8 cellular contexts compared by ENCODE assay signal in genomic region chr14:102516531-102517411, GRCh38. TPM values are rescaled to one million over a fixed set of nuclear protein-coding genes. Genes with fewer than 3 reads are reported as not detected.
A peak's percentile ranks its signal among the peaks of the same experiment; 100 is the strongest.
DNase-seq lines count a peak whose midpoint lies in the region; ATAC-seq and TF ChIP-seq lines count a peak whose summit lies in the region.

No MANE protein-coding gene starts in this region.

- RAD21 ChIA-PET in HCT116 (lab: Charles Lee; ENCODE audit: low non-redundant PET in 1 of 2, low total read pairs in 2 of 2, uncharacterized antibody in 2 of 2, unreplicated experiment in 2 of 2): interaction anchor here (0.7 to 1.0 kb wide), 2 partner anchors 32 to 78 kb away, joined by 4 read pairs; no protein-coding TSS in a partner anchor

- H3K9ac ChIP-seq in HCT116 (ENCODE audit: low read length) (peak overlapping the region; percentile 20; the same call in 1 of the 2 replicates), OCI-LY1 (ENCODE audit: low read length) (peak overlapping the region; percentile 71)

- H3K9me2 ChIP-seq in HCT116 (ENCODE audit: insufficient read depth) (no peaks in the 10 kb centered on the region), OCI-LY1 (ENCODE audit: low read depth, low read length) (no peaks in the 10 kb centered on the region)

- no peaks in the 10 kb centered on the region for H3K9me3 Mint-ChIP-seq in activated T-helper 1 cell treated with anti-CD3 and anti-CD28 coated beads, Interleukin-12 subunit alpha, Interleukin-12 subunit beta, Interleukin-2, Interleukin-4 antibody, amounts not matched to agents 30 ng/mL and 10 ng/mL and 1 ng/mL, durations not matched to agents 14 hours and 24 hours and 36 hours

- POLR2A ChIA-PET in HCT116 (lab: Charles Lee): interaction anchor here (1.6 kb wide), 1 partner anchor 78 kb away, joined by 3 read pairs; no protein-coding TSS in a partner anchor

- H3K36me3 ChIP-seq in HCT116 (ENCODE audit: control insufficient read depth in 1 of 2, insufficient read depth in 2 of 2, low read length in 2 of 2): no peaks in the 10 kb centered on the region
- no peaks in the 10 kb centered on the region for H3K36me3 ChIP-seq in OCI-LY1 (ENCODE audit: insufficient read depth, low read length)
- no peaks in the 10 kb centered on the region for H3K36me3 ChIP-seq in neuron (ENCODE audit: insufficient read depth, low read length)
- no peaks in the 10 kb centered on the region for H3K36me3 ChIP-seq in transverse colon

- H3K9me3 ChIP-seq in HCT116 (ENCODE audit: control insufficient read depth in 1 of 2, insufficient read depth in 1 of 2, low read depth in 1 of 2, low read length in 2 of 2) (no peaks in the 10 kb centered on the region), OCI-LY1 (ENCODE audit: low read length) (no peaks in the 10 kb centered on the region), neuron (ENCODE audit: low read length) (no peaks in the 10 kb centered on the region), transverse colon (no peaks in the 10 kb centered on the region)

- peak in 2 of 3 experiments; percentile 60 to 68; a peak in 4 of 6 replicates for TF ChIP-seq CTCF in HCT116 (IDR thresholded peaks at IDR 0.05 in 2 of 3, conservative IDR thresholded peaks at IDR 0.05 in 1 of 3; ENCODE audit: borderline replicate concordance in 1 of 3, insufficient read depth in 1 of 3, low read depth in 2 of 3, low read length in 2 of 3)
- peak; percentile 38 for TF ChIP-seq CTCF in OCI-LY1 (IDR thresholded peaks at IDR 0.05; ENCODE audit: low read length)
- peak; percentile 57 for TF ChIP-seq CTCF in fibroblast of villous mesenchyme (IDR thresholded peaks at IDR 0.05; ENCODE audit: insufficient read depth, low read depth, low read length)
- peak; percentile 52 to 95 (median 78) for TF ChIP-seq CTCF in transverse colon (IDR thresholded peaks at IDR 0.05)

- ATAC-seq in HCT116: peak; percentile 87

- no peaks in the 10 kb centered on the region for H3F3A ChIP-seq in OCI-LY1 (ENCODE audit: insufficient read depth, low read length)

- H4K20me1 ChIP-seq in HCT116 (ENCODE audit: insufficient read depth): no peaks in the 10 kb centered on the region
- H4K20me1 ChIP-seq in OCI-LY1 (ENCODE audit: insufficient read depth, low read length): no peaks in the 10 kb centered on the region

- peak overlapping the region; percentile 71 for H2AFZ ChIP-seq in HCT116 (ENCODE audit: low read depth, low read length, poor library complexity, severe bottlenecking)
- no peak overlapping the region for H2AFZ ChIP-seq in OCI-LY1 (ENCODE audit: low read length)
- H2AFZ ChIP-seq in neuron (ENCODE audit: low read depth, low read length): peak overlapping the region; percentile 95

- H3K79me2 ChIP-seq in HCT116 (ENCODE audit: insufficient read depth, low read length) (no peaks in the 10 kb centered on the region), OCI-LY1 (ENCODE audit: insufficient read depth, low read length) (no peaks in the 10 kb centered on the region)

- 1 to 33% methylated on average over 1 to 40 of the region's 98 CpGs for WGBS in transverse colon (ENCODE audit: low coverage in 1 of 2), 2 donors

- H3K4me3 Mint-ChIP-seq in activated T-helper 1 cell treated with anti-CD3 and anti-CD28 coated beads, Interleukin-12 subunit alpha, Interleukin-12 subunit beta, Interleukin-2, Interleukin-4 antibody, amounts not matched to agents 30 ng/mL and 10 ng/mL and 1 ng/mL, durations not matched to agents 14 hours and 24 hours and 36 hours: peak overlapping the region; percentile 82

- H3K27me3 ChIP-seq in HCT116 (ENCODE audit: insufficient read depth, low read length) (no peaks in the 10 kb centered on the region), OCI-LY1 (ENCODE audit: insufficient read depth, low read length) (no peaks in the 10 kb centered on the region), neuron (ENCODE audit: insufficient read depth, low read length) (no peaks in the 10 kb centered on the region), transverse colon (no peaks in the 10 kb centered on the region)

- no peak for TF ChIP-seq RAD21 in HCT116 (IDR thresholded peaks at IDR 0.05; ENCODE audit: low read depth)

- H3K4me1 ChIP-seq in HCT116 (ENCODE audit: control insufficient read depth in 1 of 2, insufficient read depth in 2 of 2, low read length in 2 of 2): peaks cover under 1 to 5% of the 10 kb centered on the region in 2 experiments
- H3K4me1 ChIP-seq in OCI-LY1 (ENCODE audit: insufficient read depth, low read length, severe bottlenecking): peaks cover 9% of the 10 kb centered on the region
- peaks cover 7% of the 10 kb centered on the region for H3K4me1 ChIP-seq in neuron (ENCODE audit: insufficient read depth, low read length)
- H3K4me1 ChIP-seq in transverse colon: peaks cover 4 to 16% (median 11%) of the 10 kb centered on the region in 4 donors

- peak overlapping the region; percentile 61 for H3K27ac Mint-ChIP-seq in activated T-helper 1 cell treated with anti-CD3 and anti-CD28 coated beads, Interleukin-12 subunit alpha, Interleukin-12 subunit beta, Interleukin-2, Interleukin-4 antibody, amounts not matched to agents 30 ng/mL and 10 ng/mL and 1 ng/mL, durations not matched to agents 14 hours and 24 hours and 36 hours

- TF ChIP-seq EP300 in transverse colon (IDR thresholded peaks at IDR 0.05; ENCODE audit: low read depth): no peak

- no peaks in the 10 kb centered on the region for H3K36me3 Mint-ChIP-seq in activated T-helper 1 cell treated with anti-CD3 and anti-CD28 coated beads, Interleukin-12 subunit alpha, Interleukin-12 subunit beta, Interleukin-2, Interleukin-4 antibody, amounts not matched to agents 30 ng/mL and 10 ng/mL and 1 ng/mL, durations not matched to agents 14 hours and 24 hours and 36 hours (ENCODE audit: low read depth)

- no TSS peak for BruUV-seq in HCT116 (replicated peaks; lab: Mats Ljungman, UMichigan)

- DNase-seq in HCT116 (ENCODE audit: low read depth, low spot score) (no peak), fibroblast of villous mesenchyme (ENCODE audit: low read depth) (no peak), transverse colon (peak; percentile 76), dedifferentiated amniotic fluid mesenchymal stem cell (ENCODE audit: extremely low spot score) (no peak)
- peak; percentile 59 for DNase-seq in activated T-helper 1 cell treated with anti-CD3 and anti-CD28 coated beads, Interleukin-12 subunit alpha, Interleukin-12 subunit beta, Interleukin-2, Interleukin-4 antibody, amounts not matched to agents 30 ng/mL and 10 ng/mL and 1 ng/mL, durations not matched to agents 14 hours and 24 hours and 36 hours (ENCODE audit: low spot score)

- intact Hi-C loops in HCT116 (cut with micrococcal nuclease) (loop anchor here (1.0 kb wide), 1 partner anchor 78 kb away; no protein-coding TSS in a partner anchor), transverse colon (cut with DNase I; ENCODE audit: low total_unique reads) (loop anchor here (2.0 kb wide), 1 partner anchor 78 kb away; no protein-coding TSS in a partner anchor)
- intact Hi-C loops in activated T-helper 1 cell treated with anti-CD3 and anti-CD28 coated beads, Interleukin-12 subunit alpha, Interleukin-12 subunit beta, Interleukin-2, Interleukin-4 antibody, amounts not matched to agents 30 ng/mL and 10 ng/mL and 1 ng/mL, durations not matched to agents 14 hours and 24 hours and 36 hours (cut with micrococcal nuclease): loop anchor here (1.0 to 5.0 kb wide), 6 partner anchors 8 to 814 kb away; partner anchors contain the start of genes CINP, RCOR1 and TECPR2

- H3K4me2 ChIP-seq in HCT116 (ENCODE audit: low read length): peak overlapping the region; percentile 88
- H3K4me2 ChIP-seq in OCI-LY1 (ENCODE audit: low read length): peak overlapping the region; percentile 75

- H3K27me3 Mint-ChIP-seq in activated T-helper 1 cell treated with anti-CD3 and anti-CD28 coated beads, Interleukin-12 subunit alpha, Interleukin-12 subunit beta, Interleukin-2, Interleukin-4 antibody, amounts not matched to agents 30 ng/mL and 10 ng/mL and 1 ng/mL, durations not matched to agents 14 hours and 24 hours and 36 hours (ENCODE audit: insufficient read depth): peaks cover 9% of the 10 kb centered on the region

- TF ChIP-seq POLR2A in HCT116 (IDR thresholded peaks at IDR 0.05; ENCODE audit: borderline replicate concordance, extremely low read depth, insufficient read depth, insufficient read length): no peak
- TF ChIP-seq POLR2A in transverse colon (IDR thresholded peaks at IDR 0.05): peak; percentile 37

- CTCF ChIA-PET in HCT116 (lab: Charles Lee): interaction anchor here (0.8 to 2.1 kb wide), 6 partner anchors 8 to 200 kb away, joined by 3 to 10 read pairs (median 4); no protein-coding TSS in a partner anchor

- in situ Hi-C loops in transverse colon (cut with MboI; ENCODE audit: low pct_ligation_motif_present in 1 of 4, low pct_unique_long_range_greater_than_20kb in 1 of 4, low sequenced_read_pairs in 3 of 4): loop anchor here (5.0 to 25.0 kb wide), 4 partner anchors 74 to 154 kb away; partner anchors contain the start of genes CINP (in 1 of the 4) and TECPR2 (in 1 of the 4)

- H3K4me1 Mint-ChIP-seq in activated T-helper 1 cell treated with anti-CD3 and anti-CD28 coated beads, Interleukin-12 subunit alpha, Interleukin-12 subunit beta, Interleukin-2, Interleukin-4 antibody, amounts not matched to agents 30 ng/mL and 10 ng/mL and 1 ng/mL, durations not matched to agents 14 hours and 24 hours and 36 hours (ENCODE audit: low read depth): no peaks in the 10 kb centered on the region

- H3K27ac ChIP-seq in HCT116 (ENCODE audit: low read depth, low read length) (no peak overlapping the region; the same call in 1 of the 2 replicates), OCI-LY1 (ENCODE audit: low read depth, low read length, poor library complexity, severe bottlenecking) (no peak overlapping the region), transverse colon (peak overlapping the region; percentile 79 to 90 (median 88))

- H3K4me3 ChIP-seq in GM08714 (ENCODE audit: low read length) (peak overlapping the region; percentile 61; the same call in 1 of the 2 replicates), HCT116 (replicated peaks in 1 of 2; ENCODE audit: low read depth in 1 of 2, low read length in 2 of 2) (peak overlapping the region; percentile 10 to 55), OCI-LY1 (ENCODE audit: low read depth, low read length, poor library complexity, severe bottlenecking) (peak overlapping the region; percentile 70), fibroblast of villous mesenchyme (ENCODE audit: low read depth, low read length) (peak overlapping the region; percentile 67), neuron (ENCODE audit: low read length) (peak overlapping the region; percentile 60), transverse colon (peak overlapping the region; percentile 71 to 91 (median 79))

TF ChIP-seq in HCT116, 20 proteins besides CTCF, POLR2A, EP300 and RAD21 (continues in another document):
- no peak for TF ChIP-seq YY1 (IDR thresholded peaks at IDR 0.05; ENCODE audit: extremely low read depth, insufficient replicate concordance, low read depth, low read length)
- TF ChIP-seq POLR2AphosphoS5 (IDR thresholded peaks at IDR 0.05; ENCODE audit: low read depth, low read length): no peak
- peak; percentile 25; the same call in 1 of the 2 replicates for TF ChIP-seq ZFX (IDR thresholded peaks at IDR 0.05)

RNA-seq across cellular contexts. Expression of gene ANKRD9, which starts 7.2 kb away (rescaled TPM):
- 29.0 TPM for total RNA-seq in HCT116 (2021; ENCODE audit: unreplicated experiment)
- polyA plus RNA-seq in HCT116 (2012): 27.6 and 33.8 TPM in 2 replicates
- 13.4 TPM in 2 replicates for total RNA-seq in activated T-helper 1 cell treated with anti-CD3 and anti-CD28 coated beads, Interleukin-12 subunit alpha, Interleukin-12 subunit beta, Interleukin-2, Interleukin-4 antibody, amounts not matched to agents 30 ng/mL and 10 ng/mL and 1 ng/mL, durations not matched to agents 14 hours and 24 hours and 36 hours
- total RNA-seq in fibroblast of villous mesenchyme: 16.4 and 26.4 TPM in 2 replicates
- 100 to 1,000 TPM; 171 to 504 (median 319) TPM for total RNA-seq in transverse colon

Comparison
In these comparisons a context has a peak if more than half of its experiments do, and no peak if none do; other contexts are left out.
1. DNase-seq: peak in activated T-helper 1 cell treated with anti-CD3 and anti-CD28 coated beads, Interleukin-12 subunit alpha, Interleukin-12 subunit beta, Interleukin-2, Interleukin-4 antibody, amounts not matched to agents 30 ng/mL and 10 ng/mL and 1 ng/mL, durations not matched to agents 14 hours and 24 hours and 36 hours (single experiment) and transverse colon (single experiment); none in HCT116 (single experiment), fibroblast of villous mesenchyme (single experiment) and dedifferentiated amniotic fluid mesenchymal stem cell (single experiment).
2. H3K27ac ChIP-seq: peak in transverse colon (4 of 4); none in HCT116 (single experiment) and OCI-LY1 (single experiment).
3. Peak in every context shown above with its lines, with median percentiles within 50 percentile points of each other: H3K4me3 ChIP-seq and CTCF ChIP-seq.